ENCODE assay signal across 16 cellular contexts in the genomic region with DNA sequence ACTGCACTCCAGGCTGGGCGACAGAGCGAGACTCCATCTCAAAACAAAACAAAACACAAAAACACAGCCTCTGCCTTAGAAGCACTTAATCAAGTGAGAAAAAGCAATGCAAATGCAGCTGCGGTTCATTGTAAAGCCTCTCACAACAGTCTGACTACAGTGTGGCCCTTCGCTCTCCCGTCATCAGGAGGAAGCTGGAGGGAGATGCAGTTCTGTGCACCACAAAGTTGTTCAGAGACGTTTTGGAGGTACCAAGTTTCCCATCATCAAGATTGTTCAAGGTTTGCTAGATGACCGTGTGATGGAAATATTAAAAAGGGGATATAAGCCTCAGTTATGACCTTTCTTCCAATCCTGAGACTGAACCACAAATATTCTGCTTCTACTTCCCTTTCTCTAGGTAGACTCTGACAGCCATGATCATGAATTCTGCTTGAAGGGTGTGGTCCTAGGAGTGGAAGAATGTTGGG. TPM values are rescaled to one million over a fixed set of nuclear protein-coding genes. Genes with fewer than 3 reads are reported as not detected.
DNase-seq lines count a peak whose midpoint lies in the region; ATAC-seq, FAIRE-seq and TF ChIP-seq lines count a peak whose summit lies in the region.
"Had no signal": no experiment of that assay in that cellular context is flagged by ENCODE, and none has a peak within 500 bp of the region (broad histone marks: within the 10 kb centered on the region; RNA-seq: fewer than 3 reads in every experiment).

No MANE protein-coding gene starts in this region.

- FAIRE-seq in small intestine (lab: Jason Lieb, UNC), result no peak

- H3K27me3 ChIP-seq in GM06990 (replicated peaks; ENCODE audit: control insufficient read depth, insufficient read depth, low read length), result no peaks in the 10 kb centered on the region
- H3K27me3 ChIP-seq in small intestine (ENCODE audit: control insufficient read depth in 2 of 2, insufficient read depth in 2 of 2, low read length in 2 of 2), result no peaks in the 10 kb centered on the region
- H3K27me3 ChIP-seq: Peyer's patch, uterus had no signal

- H3K4me3 ChIP-seq in GM06990 (replicated peaks; ENCODE audit: low read depth, low read length) (no peak overlapping the region), small intestine (ENCODE audit: low read depth in 1 of 2, low read length in 2 of 2) (no peak overlapping the region)
- H3K4me3 ChIP-seq: Peyer's patch, psoas muscle, uterus had no signal

- DNase-seq in GM06990 (ENCODE audit: extremely low read depth, insufficient read length) (peak; percentile 65), midbrain (lab: John Stamatoyannopoulos, UW) (no peak), small intestine (no peak)
- no peak for DNase-seq in stimulated activated CD8-positive, alpha-beta memory T cell treated with anti-CD3 and anti-CD28 coated beads, Interleukin-4, amount 100 ng/mL, for 48 hours
- no peak for DNase-seq in stimulated activated CD4-positive, alpha-beta T cell treated with anti-CD3 and anti-CD28 coated beads, Interleukin-15, amount 100 ng/mL, for 24 hours
- DNase-seq: activated CD4-positive, alpha-beta T cell treated with anti-CD3 and anti-CD28 coated beads, Interleukin-2, amount 10 ng/mL, durations not matched to agents 7 days and 5 days; effector memory CD8-positive, alpha-beta T cell; foreskin keratinocyte; NCI-H1092 treated with DMSO at 0.1 percent for 48 hours; Peyer's patch; psoas muscle; stimulated activated CD4-positive, alpha-beta T cell treated with anti-CD3 and anti-CD28 coated beads, Interleukin-2, amount 100 ng/mL, for 24 hours; uterus had no signal

- peak; percentile 62 for ATAC-seq in GM19023 (IDR thresholded peaks at IDR 0.05; ENCODE audit: unreplicated experiment)
- peak; percentile 47 for ATAC-seq in GM21786 (IDR thresholded peaks at IDR 0.05; ENCODE audit: unreplicated experiment)
- peak; percentile 41 for ATAC-seq in HG03378 (IDR thresholded peaks at IDR 0.05; ENCODE audit: unreplicated experiment)
- ATAC-seq: effector memory CD8-positive, alpha-beta T cell; foreskin keratinocyte; psoas muscle had no signal

- WGBS in small intestine, 3 donors, result 77 to 88% (median 80%) methylated on average over 7 of the region's 7 CpGs

- H3K27ac ChIP-seq in small intestine (ENCODE audit: low read depth in 1 of 2, low read length in 1 of 2), result no peak overlapping the region
- H3K27ac ChIP-seq: foreskin keratinocyte, Peyer's patch, uterus had no signal

- no peaks in the 10 kb centered on the region for H3K9me3 ChIP-seq in small intestine (ENCODE audit: control insufficient read depth, low read depth)
- H3K9me3 ChIP-seq: Peyer's patch, psoas muscle, uterus had no signal

- H3K36me3 ChIP-seq in GM06990 (ENCODE audit: control insufficient read depth, insufficient read depth, low read length) (no peaks in the 10 kb centered on the region), small intestine (ENCODE audit: control insufficient read depth in 2 of 2, insufficient read depth in 2 of 2, low read length in 2 of 2) (no peaks in the 10 kb centered on the region)
- H3K36me3 ChIP-seq: Peyer's patch, uterus had no signal

- TF ChIP-seq CTCF in GM06990 (IDR thresholded peaks at IDR 0.05; ENCODE audit: insufficient read depth, low read length, poor library complexity, severe bottlenecking), result no peak

- H3K4me1 ChIP-seq in small intestine (ENCODE audit: control insufficient read depth in 2 of 2, insufficient read depth in 1 of 2, low read depth in 1 of 2, low read length in 1 of 2), result no peaks in the 10 kb centered on the region
- H3K4me1 ChIP-seq: foreskin keratinocyte had no signal

RNA-seq across cellular contexts. Expression of gene SEC61B, which starts 40.9 kb away (rescaled TPM):
- polyA plus RNA-seq in small intestine, result 100 to 1,000 TPM; 220 to 382 (median 341) TPM

RNA-seq across cellular contexts. Expression of gene ALG2, which starts 41.2 kb away (rescaled TPM):
- 10 to 100 TPM; 12.4 to 25.9 (median 15.4) TPM for polyA plus RNA-seq in small intestine
